Comparison of ENCODE assay signal across 8 cellular contexts in genomic region chr10:24483701-24484100, GRCh38.
DNase-seq lines count a peak whose midpoint lies in the region; ATAC-seq, FAIRE-seq and TF ChIP-seq lines count a peak whose summit lies in the region.

No MANE protein-coding gene starts in this region.

- no peak for FAIRE-seq in H1 (lab: Jason Lieb, UNC)

- H2BK5ac ChIP-seq in H1 (ENCODE audit: low read depth, low read length), result no peak overlapping the region

- no peak overlapping the region for H2BK120ac ChIP-seq in H1 (replicated peaks; ENCODE audit: low read depth, low read length)

- TF ChIP-seq CTCF in Panc1 (IDR thresholded peaks at IDR 0.05) (no peak), H1 (IDR thresholded peaks at IDR 0.05; ENCODE audit: control extremely low read depth in 1 of 3, insufficient read depth in 1 of 3, low read depth in 1 of 3, low read length in 3 of 3) (no peak)

- H3K56ac ChIP-seq in H1 (replicated peaks; ENCODE audit: insufficient read length, low read depth, low read length), result no peak overlapping the region

- ATAC-seq in HG02938 (IDR thresholded peaks at IDR 0.05; ENCODE audit: unreplicated experiment) (peak; percentile 61), Panc1 (peak; percentile 89), HG02840 (IDR thresholded peaks at IDR 0.05; ENCODE audit: low FRiP score, unreplicated experiment) (no peak)

- H2BK20ac ChIP-seq in H1 (ENCODE audit: low read length), result no peak overlapping the region

- H3K79me2 ChIP-seq in H1 (ENCODE audit: control insufficient read depth in 1 of 2, insufficient read depth in 2 of 2, low read length in 2 of 2), result no peaks in the 10 kb centered on the region

- POLR2A ChIA-PET in Panc1 (lab: Charles Lee) (no interaction called here), H1 (lab: Charles Lee; ENCODE audit: partially characterized antibody) (interaction anchor here (1.2 to 1.6 kb wide), 2 partner anchors 9 to 12 kb away, joined by 3 to 5 read pairs; no protein-coding TSS in a partner anchor)

- DNase-seq in activated CD4-positive, alpha-beta T cell treated with anti-CD3 and anti-CD28 coated beads for 48 hours, result peak; percentile 14
- no peak for DNase-seq in activated CD4-positive, alpha-beta T cell treated with anti-CD3 and anti-CD28 coated beads for 1 hour
- DNase-seq in Panc1 (ENCODE audit: low read depth, low spot score) (no peak), H1 (ENCODE audit: low read depth in 1 of 2, low spot score in 2 of 2) (peak in 1 of 2 experiments; percentile 54), putamen (ENCODE audit: low spot score) (peak; percentile 42)
- DNase-seq in activated CD4-positive, CD25-positive, alpha-beta regulatory T cell treated with anti-CD3 and anti-CD28 coated beads, Interleukin-2, amount 50 U/mL, for 72 hours, result no peak

- no peak overlapping the region for H2BK15ac ChIP-seq in H1 (ENCODE audit: low read length)

- no peaks in the 10 kb centered on the region for H4K20me1 ChIP-seq in H1 (replicated peaks in 1 of 2; ENCODE audit: control insufficient read depth in 1 of 2, insufficient read depth in 2 of 2, low read length in 2 of 2)

- H3K36me3 ChIP-seq in Panc1 (ENCODE audit: control insufficient read depth, insufficient read depth, low read length) (no peaks in the 10 kb centered on the region), H1 (ENCODE audit: control insufficient read depth in 2 of 4, insufficient read depth in 4 of 4, low read length in 3 of 4) (peaks cover 0 to 3% (median 0%) of the 10 kb centered on the region in 4 experiments; a peak in 1 of 8 replicates)

- no peak overlapping the region for H3K18ac ChIP-seq in H1 (ENCODE audit: extremely low read depth, low read length)

- TF ChIP-seq RAD21 in H1 (IDR thresholded peaks at IDR 0.05 in 1 of 2, conservative IDR thresholded peaks at IDR 0.05 in 1 of 2; ENCODE audit: low read depth in 2 of 2, low read length in 2 of 2), result no peak

- peak overlapping the region in 1 of 2 experiments; percentile 4; a peak in 1 of 4 replicates for H3K4me2 ChIP-seq in H1 (ENCODE audit: insufficient read depth in 1 of 2, low read depth in 2 of 2, low read length in 2 of 2)

- no peak overlapping the region for H3K23ac ChIP-seq in H1 (ENCODE audit: insufficient read length)

- H3K14ac ChIP-seq in H1 (ENCODE audit: insufficient read length), result no peak overlapping the region

- H2AFZ ChIP-seq in H1 (ENCODE audit: low read length), result no peak overlapping the region

- H2BK12ac ChIP-seq in H1 (ENCODE audit: low read depth, low read length), result no peak overlapping the region

- no peak overlapping the region for H4K8ac ChIP-seq in H1 (ENCODE audit: extremely low read depth, insufficient read depth, low read length)

- no peak overlapping the region for H2AK5ac ChIP-seq in H1 (ENCODE audit: low read depth, low read length)

- no peaks in the 10 kb centered on the region for H3K4me1 ChIP-seq in Panc1 (ENCODE audit: control insufficient read depth, insufficient read depth, low read length)
- peaks cover 0 to 6% (median 4%) of the 10 kb centered on the region in 4 experiments; a peak in 3 of 7 replicates for H3K4me1 ChIP-seq in H1 (replicated peaks in 1 of 4; ENCODE audit: control insufficient read depth in 3 of 4, insufficient read depth in 4 of 4, low read length in 3 of 4)

- TF ChIP-seq EP300 in H1 (IDR thresholded peaks at IDR 0.05; ENCODE audit: borderline replicate concordance in 1 of 2, low read depth in 2 of 2, low read length in 2 of 2), result no peak

- H3K4ac ChIP-seq in H1 (replicated peaks; ENCODE audit: insufficient read length, low read depth, low read length), result no peak overlapping the region

- no peak for TF ChIP-seq POLR2A in H1 (IDR thresholded peaks at IDR 0.05; ENCODE audit: control extremely low read depth in 1 of 2, low read depth in 2 of 2, low read length in 2 of 2)

- intact Hi-C loops in Panc1 (cut with micrococcal nuclease; ENCODE audit: unreplicated experiment), result no loop called here

- in situ Hi-C loops in Panc1 (cut with HindIII; ENCODE audit: low pct_unique_long_range_greater_than_20kb, low sequenced_read_pairs), result no loop called here

- H3K9ac ChIP-seq in H1 (replicated peaks in 1 of 4; ENCODE audit: extremely low read depth in 1 of 4, low read depth in 3 of 4, low read length in 3 of 4), result no peak overlapping the region

- H4K91ac ChIP-seq in H1 (replicated peaks; ENCODE audit: insufficient read length, low read length), result no peak overlapping the region

- H3K79me1 ChIP-seq in H1 (ENCODE audit: low read depth, low read length), result no peaks in the 10 kb centered on the region

- 33% methylated on average over 3 of the region's 3 CpGs; no CpG with 5 or more reads in 1 of the 2 experiments for WGBS in H1 (ENCODE audit: extremely low coverage in 1 of 2, insufficient coverage in 1 of 2, insufficient read length in 1 of 2, insufficient replicate concordance in 2 of 2, low coverage in 1 of 2, low lambda C conversion rate in 2 of 2, missing lambda C conversion rate in 1 of 2), 2 experiments

- no peak overlapping the region for H4K5ac ChIP-seq in H1 (ENCODE audit: insufficient read length, low read depth, low read length)

- H3K27me3 ChIP-seq in Panc1 (ENCODE audit: control insufficient read depth, insufficient read depth, low read length) (no peaks in the 10 kb centered on the region), H1 (replicated peaks in 1 of 4; ENCODE audit: control insufficient read depth in 3 of 4, extremely low read depth in 1 of 4, insufficient read depth in 3 of 4, low read length in 3 of 4) (no peaks in the 10 kb centered on the region; a peak in 1 of 7 replicates)

- no TSS peak for BruUV-seq in Panc1 (replicated peaks; lab: Mats Ljungman, UMichigan)

- H3K27ac ChIP-seq in Panc1 (ENCODE audit: low read length), result no peak overlapping the region
- no peak overlapping the region for H3K27ac ChIP-seq in H1 (ENCODE audit: low read depth, low read length)

- H3K23me2 ChIP-seq in H1 (ENCODE audit: low read depth, low read length), result no peaks in the 10 kb centered on the region

- H3K4me3 ChIP-seq in Panc1 (ENCODE audit: low read depth in 2 of 2, low read length in 2 of 2) (no peak overlapping the region), H1 (ENCODE audit: extremely low read depth in 1 of 4, insufficient read depth in 2 of 4, low read depth in 3 of 4, low read length in 4 of 4) (no peak overlapping the region)

- H3K9me3 ChIP-seq in Panc1 (ENCODE audit: control insufficient read depth, insufficient read depth, low read depth, low read length) (no peaks in the 10 kb centered on the region), H1 (ENCODE audit: insufficient read depth in 2 of 2, low read depth in 1 of 2, low read length in 1 of 2) (peaks cover 0 to 5% of the 10 kb centered on the region in 2 experiments; a peak in 1 of 4 replicates)

- CTCF ChIA-PET in Panc1 (lab: Charles Lee) (no interaction called here), H1 (lab: Charles Lee; ENCODE audit: partially characterized antibody) (interaction anchor here (0.8 to 1.2 kb wide), 3 partner anchors 23 to 123 kb away, joined by 3 to 4 read pairs (median 4); no protein-coding TSS in a partner anchor)

TF ChIP-seq in H1, 55 proteins besides CTCF, POLR2A, EP300 and RAD21:
- peak; percentile 41; the same call in 1 of the 2 replicates for TF ChIP-seq SRF (IDR thresholded peaks at IDR 0.05; ENCODE audit: low read depth, low read length)
- no peak for TF ChIP-seq KDM4A (IDR thresholded peaks at IDR 0.05; ENCODE audit: low read depth, low read length, severe bottlenecking)
- TF ChIP-seq TAF7 (optimal IDR thresholded peaks at IDR 0.05; ENCODE audit: borderline replicate concordance, low read depth, low read length), result no peak
- TF ChIP-seq TCF12 (IDR thresholded peaks at IDR 0.05; ENCODE audit: low read depth, low read length), result no peak
- TF ChIP-seq ATF3 (IDR thresholded peaks at IDR 0.05; ENCODE audit: insufficient read depth, low read depth, low read length), result no peak
- peak; percentile 45; the same call in 1 of the 2 replicates for TF ChIP-seq JUND (IDR thresholded peaks at IDR 0.05; ENCODE audit: low read length)
- no peak for TF ChIP-seq SIX5 (IDR thresholded peaks at IDR 0.05; ENCODE audit: low read depth, low read length)
- no peak for TF ChIP-seq SIRT6 (IDR thresholded peaks at IDR 0.05; ENCODE audit: low read length)
- no peak for TF ChIP-seq USF2 (IDR thresholded peaks at IDR 0.05; ENCODE audit: low read length)
- TF ChIP-seq RXRA (IDR thresholded peaks at IDR 0.05; ENCODE audit: insufficient read depth, low read depth, low read length), result no peak
- TF ChIP-seq JUN (IDR thresholded peaks at IDR 0.05; ENCODE audit: low read depth, low read length), result no peak
- no peak for TF ChIP-seq CREB1 (IDR thresholded peaks at IDR 0.05)
- TF ChIP-seq GTF2F1 (IDR thresholded peaks at IDR 0.05; ENCODE audit: borderline replicate concordance, low read depth, low read length), result no peak
- no peak for TF ChIP-seq SUZ12 (IDR thresholded peaks at IDR 0.05; ENCODE audit: low read length)
TF ChIP-seq in H1: peak in this region for 2.

Comparison
In these comparisons a context has a peak if more than half of its experiments do, and no peak if none do; other contexts are left out.
1. DNase-seq: peak in activated CD4-positive, alpha-beta T cell treated with anti-CD3 and anti-CD28 coated beads for 48 hours (single experiment) and putamen (single experiment); none in activated CD4-positive, alpha-beta T cell treated with anti-CD3 and anti-CD28 coated beads for 1 hour (single experiment), Panc1 (single experiment) and activated CD4-positive, CD25-positive, alpha-beta regulatory T cell treated with anti-CD3 and anti-CD28 coated beads, Interleukin-2, amount 50 U/mL, for 72 hours (single experiment).